Comparison of ENCODE assay signal across 2 cellular contexts in the genomic region with DNA sequence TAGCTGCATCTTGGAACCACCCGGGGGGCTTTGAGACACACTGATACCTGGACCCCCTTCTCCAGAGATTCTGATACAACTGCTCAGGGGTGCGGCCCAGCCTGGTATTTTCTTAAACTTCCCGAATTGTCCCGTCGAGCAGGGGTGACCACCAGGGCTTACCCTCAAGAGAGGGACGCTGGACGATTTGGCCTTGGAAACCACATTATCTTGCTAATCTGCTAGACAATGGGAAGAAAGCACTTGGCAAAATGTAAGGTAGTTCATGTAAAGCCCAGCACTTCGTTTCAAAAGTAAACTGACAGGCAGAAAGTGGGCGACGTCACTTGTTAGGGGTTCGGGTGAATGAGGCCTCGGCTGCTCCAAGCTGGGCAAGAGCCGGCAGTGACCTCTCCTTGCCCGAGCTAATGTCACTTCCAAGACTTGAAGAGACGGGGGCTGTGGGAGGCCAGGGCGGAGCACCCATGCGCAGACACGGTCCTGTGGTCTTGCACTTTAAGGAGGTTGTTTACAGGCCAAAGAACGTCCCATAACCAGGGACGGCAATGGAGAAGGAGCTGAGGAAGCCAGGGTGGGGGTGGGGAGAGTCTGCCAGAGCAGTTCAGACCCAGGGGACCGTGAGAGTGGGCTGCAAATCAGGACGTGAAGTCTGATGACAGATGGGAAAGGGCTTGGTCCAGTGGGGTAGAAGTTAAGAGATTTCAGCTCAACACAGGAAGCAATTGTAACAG.
TF ChIP-seq lines count a peak whose summit lies in the region.

No MANE protein-coding gene starts in this region.

TF ChIP-seq in HepG2, 621 proteins besides CTCF, POLR2A, EP300 and RAD21:
- TF ChIP-seq, protein P1, sequence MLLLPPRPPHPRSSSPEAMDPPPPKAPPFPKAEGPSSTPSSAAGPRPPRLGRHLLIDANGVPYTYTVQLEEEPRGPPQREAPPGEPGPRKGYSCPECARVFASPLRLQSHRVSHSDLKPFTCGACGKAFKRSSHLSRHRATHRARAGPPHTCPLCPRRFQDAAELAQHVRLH (CRISPR knock-in tag; IDR thresholded peaks at IDR 0.05; ENCODE audit: borderline replicate concordance, low read depth) = no peak
- no peak for TF ChIP-seq CENPT (CRISPR knock-in tag; IDR thresholded peaks at IDR 0.05; ENCODE audit: low read depth)
- no peak for TF ChIP-seq AHR (CRISPR knock-in tag; IDR thresholded peaks at IDR 0.05)
- TF ChIP-seq ONECUT2 (CRISPR knock-in tag; IDR thresholded peaks at IDR 0.05) = no peak
- no peak for TF ChIP-seq ZNF501 (CRISPR knock-in tag; IDR thresholded peaks at IDR 0.05)
- 0 out of 2 replicates have a peak, but pooled peaks have one; percentile 27 for TF ChIP-seq NRL (CRISPR knock-in tag; IDR thresholded peaks at IDR 0.05; ENCODE audit: borderline replicate concordance)
- 0 out of 2 replicates have a peak, but pooled peaks have one; percentile 13 for TF ChIP-seq PITX1 (CRISPR knock-in tag; IDR thresholded peaks at IDR 0.05)
- TF ChIP-seq ATF7 (IDR thresholded peaks at IDR 0.05) = peak; percentile 45
- TF ChIP-seq ATF7 (CRISPR knock-in tag; IDR thresholded peaks at IDR 0.05) = no peak
- TF ChIP-seq ZNF75D (CRISPR knock-in tag; IDR thresholded peaks at IDR 0.05; ENCODE audit: borderline replicate concordance) = no peak
- TF ChIP-seq ZFP37 (CRISPR knock-in tag; IDR thresholded peaks at IDR 0.05; ENCODE audit: borderline replicate concordance) = no peak
- TF ChIP-seq, protein P2, sequence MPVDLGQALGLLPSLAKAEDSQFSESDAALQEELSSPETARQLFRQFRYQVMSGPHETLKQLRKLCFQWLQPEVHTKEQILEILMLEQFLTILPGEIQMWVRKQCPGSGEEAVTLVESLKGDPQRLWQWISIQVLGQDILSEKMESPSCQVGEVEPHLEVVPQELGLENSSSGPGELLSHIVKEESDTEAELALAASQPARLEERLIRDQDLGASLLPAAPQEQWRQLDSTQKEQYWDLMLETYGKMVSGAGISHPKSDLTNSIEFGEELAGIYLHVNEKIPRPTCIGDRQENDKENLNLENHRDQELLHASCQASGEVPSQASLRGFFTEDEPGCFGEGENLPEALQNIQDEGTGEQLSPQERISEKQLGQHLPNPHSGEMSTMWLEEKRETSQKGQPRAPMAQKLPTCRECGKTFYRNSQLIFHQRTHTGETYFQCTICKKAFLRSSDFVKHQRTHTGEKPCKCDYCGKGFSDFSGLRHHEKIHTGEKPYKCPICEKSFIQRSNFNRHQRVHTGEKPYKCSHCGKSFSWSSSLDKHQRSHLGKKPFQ (CRISPR knock-in tag; IDR thresholded peaks at IDR 0.05; ENCODE audit: insufficient replicate concordance) = no peak
- 0 out of 2 replicates have a peak, but pooled peaks have one; percentile 10 for TF ChIP-seq MTA3 (CRISPR knock-in tag; IDR thresholded peaks at IDR 0.05)
- 0 out of 2 replicates have a peak, but pooled peaks have one; percentile 7 for TF ChIP-seq ZNF792 (CRISPR knock-in tag; IDR thresholded peaks at IDR 0.05)
- peak; percentile 35; the same call in 1 of the 2 replicates for TF ChIP-seq ZNF839 (CRISPR knock-in tag; IDR thresholded peaks at IDR 0.05; ENCODE audit: borderline replicate concordance)
- TF ChIP-seq, protein P3, sequence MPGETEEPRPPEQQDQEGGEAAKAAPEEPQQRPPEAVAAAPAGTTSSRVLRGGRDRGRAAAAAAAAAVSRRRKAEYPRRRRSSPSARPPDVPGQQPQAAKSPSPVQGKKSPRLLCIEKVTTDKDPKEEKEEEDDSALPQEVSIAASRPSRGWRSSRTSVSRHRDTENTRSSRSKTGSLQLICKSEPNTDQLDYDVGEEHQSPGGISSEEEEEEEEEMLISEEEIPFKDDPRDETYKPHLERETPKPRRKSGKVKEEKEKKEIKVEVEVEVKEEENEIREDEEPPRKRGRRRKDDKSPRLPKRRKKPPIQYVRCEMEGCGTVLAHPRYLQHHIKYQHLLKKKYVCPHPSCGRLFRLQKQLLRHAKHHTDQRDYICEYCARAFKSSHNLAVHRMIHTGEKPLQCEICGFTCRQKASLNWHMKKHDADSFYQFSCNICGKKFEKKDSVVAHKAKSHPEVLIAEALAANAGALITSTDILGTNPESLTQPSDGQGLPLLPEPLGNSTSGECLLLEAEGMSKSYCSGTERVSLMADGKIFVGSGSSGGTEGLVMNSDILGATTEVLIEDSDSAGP (CRISPR knock-in tag; IDR thresholded peaks at IDR 0.05; ENCODE audit: borderline replicate concordance) = peak; percentile 41; the same call in 1 of the 2 replicates
- 0 out of 2 replicates have a peak, but pooled peaks have one; percentile 13 for TF ChIP-seq NCOA1 (CRISPR knock-in tag; IDR thresholded peaks at IDR 0.05)
- no peak for TF ChIP-seq STAT5B (CRISPR knock-in tag; IDR thresholded peaks at IDR 0.05)
- peak; percentile 21 for TF ChIP-seq XRCC5 (optimal IDR thresholded peaks at IDR 0.05; ENCODE audit: low read length)

TF ChIP-seq in H1, 55 proteins besides CTCF, POLR2A, EP300 and RAD21:
- TF ChIP-seq NANOG (IDR thresholded peaks at IDR 0.05; ENCODE audit: insufficient read depth, low read depth, low read length, poor library complexity, severe bottlenecking) = peak; percentile 27
- TF ChIP-seq SUZ12 (IDR thresholded peaks at IDR 0.05; ENCODE audit: low read length) = peak; percentile 19; the same call in 1 of the 2 replicates
- no peak for TF ChIP-seq TAF7 (optimal IDR thresholded peaks at IDR 0.05; ENCODE audit: borderline replicate concordance, low read depth, low read length)
